8 cellular contexts compared by ENCODE assay signal in the genomic region with DNA sequence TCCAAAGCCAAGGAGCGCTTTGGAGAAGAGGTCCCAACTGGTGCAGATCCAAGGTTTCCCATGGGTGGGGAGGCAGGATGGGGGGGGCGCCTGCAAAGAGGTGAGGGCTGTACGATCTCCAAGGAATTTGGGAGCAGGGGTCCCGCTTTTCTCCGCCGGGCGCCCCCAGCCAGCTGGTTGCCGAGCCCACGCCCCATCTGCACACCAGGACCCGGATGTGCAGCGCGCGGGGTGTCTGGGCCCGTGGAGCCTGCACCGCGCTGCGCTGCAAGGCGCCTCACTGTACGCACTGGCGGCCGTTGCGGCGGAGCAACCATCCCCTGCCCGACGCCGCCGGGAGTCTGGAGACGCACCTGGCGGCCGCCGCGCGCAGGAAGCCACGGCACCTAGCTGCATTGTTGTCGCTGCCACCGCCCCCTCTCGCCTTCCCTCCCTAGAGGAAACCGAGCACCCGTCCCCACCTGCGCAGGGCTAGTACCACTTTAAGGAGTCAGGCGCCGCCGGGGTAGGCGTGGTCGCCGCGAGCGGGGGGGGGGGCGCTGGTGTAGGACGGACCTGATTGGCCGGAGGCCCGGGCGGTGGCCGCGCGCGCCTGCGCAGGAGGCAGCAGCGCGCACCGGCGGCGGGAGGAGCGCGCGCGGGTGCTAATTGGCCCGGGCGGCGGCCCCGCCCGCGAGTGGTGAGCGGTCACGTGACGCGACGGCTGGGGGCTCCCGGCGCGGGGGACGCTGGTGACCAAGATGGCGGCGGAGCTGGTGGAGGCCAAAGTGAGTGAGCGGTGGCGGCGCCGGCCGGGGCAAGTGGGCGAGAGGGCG. TPM values are rescaled to one million over a fixed set of nuclear protein-coding genes. Genes with fewer than 3 reads are reported as not detected.
A peak's percentile ranks its signal among the peaks of the same experiment; 100 is the strongest.
DNase-seq lines count a peak whose midpoint lies in the region; ATAC-seq and TF ChIP-seq lines count a peak whose summit lies in the region.

A gene with protein sequence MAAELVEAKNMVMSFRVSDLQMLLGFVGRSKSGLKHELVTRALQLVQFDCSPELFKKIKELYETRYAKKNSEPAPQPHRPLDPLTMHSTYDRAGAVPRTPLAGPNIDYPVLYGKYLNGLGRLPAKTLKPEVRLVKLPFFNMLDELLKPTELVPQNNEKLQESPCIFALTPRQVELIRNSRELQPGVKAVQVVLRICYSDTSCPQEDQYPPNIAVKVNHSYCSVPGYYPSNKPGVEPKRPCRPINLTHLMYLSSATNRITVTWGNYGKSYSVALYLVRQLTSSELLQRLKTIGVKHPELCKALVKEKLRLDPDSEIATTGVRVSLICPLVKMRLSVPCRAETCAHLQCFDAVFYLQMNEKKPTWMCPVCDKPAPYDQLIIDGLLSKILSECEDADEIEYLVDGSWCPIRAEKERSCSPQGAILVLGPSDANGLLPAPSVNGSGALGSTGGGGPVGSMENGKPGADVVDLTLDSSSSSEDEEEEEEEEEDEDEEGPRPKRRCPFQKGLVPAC (plus strand): TSS at position 716 of the 815 bp plus-strand sequence. CDS start 25 bp downstream, at position 741.

- DNase-seq in NCI-H774 (lab: John Stamatoyannopoulos, UW): peak; percentile 97
- DNase-seq in activated CD4-positive, alpha-beta memory T cell treated with anti-CD3 and anti-CD28 coated beads for 36 hours: peak; percentile 96
- peak; percentile 89 to 96 (median 94) for DNase-seq in dorsolateral prefrontal cortex
- DNase-seq in lower leg skin (ENCODE audit: low spot score in 2 of 2): peak; percentile 92 to 99
- peak; percentile 85 to 95 for DNase-seq in stimulated activated CD4-positive, alpha-beta T cell treated with anti-CD3 and anti-CD28 coated beads, Interleukin-4, amount 100 ng/mL, for 48 hours (ENCODE audit: low read depth in 2 of 2)

- H3K36me3 Mint-ChIP-seq in activated CD4-positive, alpha-beta memory T cell treated with anti-CD3 and anti-CD28 coated beads for 36 hours: no peaks in the 10 kb centered on the region

- H3K9me3 Mint-ChIP-seq in activated CD4-positive, alpha-beta memory T cell treated with anti-CD3 and anti-CD28 coated beads for 36 hours: no peaks in the 10 kb centered on the region

- intact Hi-C loops in activated CD4-positive, alpha-beta memory T cell treated with anti-CD3 and anti-CD28 coated beads for 36 hours (cut with micrococcal nuclease): loop anchor here (1.0 to 5.0 kb wide), 5 partner anchors 17 to 372 kb away; a partner anchor contains a TSS
- intact Hi-C loops in dorsolateral prefrontal cortex (cut with DNase I) (loop anchor here (1.0 to 2.0 kb wide), 2 partner anchors 21 to 58 kb away; no protein-coding TSS in a partner anchor), lower leg skin (cut with DNase I; ENCODE audit: low total_unique reads) (no loop called here)

- H3K4me3 Mint-ChIP-seq in activated CD4-positive, alpha-beta memory T cell treated with anti-CD3 and anti-CD28 coated beads for 36 hours: peak within 1 kb of the TSS; percentile 83

- H3K27ac Mint-ChIP-seq in activated CD4-positive, alpha-beta memory T cell treated with anti-CD3 and anti-CD28 coated beads for 36 hours: peak within 1 kb of the TSS; percentile 5

- no peaks in the 10 kb centered on the region for H3K27me3 ChIP-seq in dorsolateral prefrontal cortex

- POLR2A ChIA-PET in activated CD4-positive, alpha-beta memory T cell treated with anti-CD3 and anti-CD28 coated beads for 36 hours (lab: Charles Lee): interaction anchor here (0.5 to 3.1 kb wide), 7 partner anchors 10 to 463 kb away, joined by 3 to 13 read pairs (median 4); a partner anchor contains a TSS

- 0 to 1% methylated on average over 10 to 89 of the region's 91 CpGs for WGBS in lower leg skin, 2 donors

- peak within 1 kb of the TSS; percentile 98 for H3K27ac ChIP-seq in C4-2B
- H3K27ac ChIP-seq in dorsolateral prefrontal cortex: peak within 1 kb of the TSS; percentile 87 to 99 (median 97)

- CTCF ChIA-PET in activated CD4-positive, alpha-beta memory T cell treated with anti-CD3 and anti-CD28 coated beads for 36 hours (lab: Charles Lee): interaction anchor here (1.0 to 4.3 kb wide), 5 partner anchors 17 to 185 kb away, joined by 3 to 18 read pairs (median 8); a partner anchor contains a TSS

- H3K4me3 ChIP-seq in dorsolateral prefrontal cortex (peak within 1 kb of the TSS; percentile 64 to 100 (median 93)), lower leg skin (ENCODE audit: low read depth, poor library complexity, severe bottlenecking) (peak within 1 kb of the TSS; percentile 75)

- peak; percentile 90 for ATAC-seq in GM19395 (IDR thresholded peaks at IDR 0.05; ENCODE audit: unreplicated experiment)
- ATAC-seq in HG03558 (IDR thresholded peaks at IDR 0.05; ENCODE audit: extremely low read depth, unreplicated experiment): peak; percentile 48

- TF ChIP-seq POLR2A in lower leg skin (IDR thresholded peaks at IDR 0.05): no peak

- peaks cover 27% of the 10 kb centered on the region for H3K4me1 Mint-ChIP-seq in activated CD4-positive, alpha-beta memory T cell treated with anti-CD3 and anti-CD28 coated beads for 36 hours (ENCODE audit: low read depth)

- H3K27me3 Mint-ChIP-seq in activated CD4-positive, alpha-beta memory T cell treated with anti-CD3 and anti-CD28 coated beads for 36 hours: no peaks in the 10 kb centered on the region

- TF ChIP-seq CTCF in C4-2B (conservative IDR thresholded peaks at IDR 0.05) (no peak), dorsolateral prefrontal cortex (IDR thresholded peaks at IDR 0.05 in 54 of 56, conservative IDR thresholded peaks at IDR 0.05 in 2 of 56; ENCODE audit: low read depth in 1 of 56, partially characterized antibody in 56 of 56) (peak in 26 of 56 donors; percentile 5 to 42 (median 22)), lower leg skin (IDR thresholded peaks at IDR 0.05) (no peak)

RNA-seq across cellular contexts. Expression of the gene that starts here (rescaled TPM):
- total RNA-seq in activated CD4-positive, alpha-beta memory T cell treated with anti-CD3 and anti-CD28 coated beads for 36 hours: 10 to 100 TPM; 22.5 to 24.4 TPM
- total RNA-seq in dorsolateral prefrontal cortex (10 to 100 TPM; 24.8 to 57.8 (median 38.6) TPM), lower leg skin (10 to 100 TPM; 20.8 to 35.1 (median 26.9) TPM)

Comparison
In these comparisons a context has a peak if more than half of its experiments do, and no peak if none do; other contexts are left out.
1. Peak in every context shown above with its lines: DNase-seq, ATAC-seq, H3K4me3 ChIP-seq and H3K27ac ChIP-seq.